Comparison of ENCODE assay signal across 8 cellular contexts in the genomic region with DNA sequence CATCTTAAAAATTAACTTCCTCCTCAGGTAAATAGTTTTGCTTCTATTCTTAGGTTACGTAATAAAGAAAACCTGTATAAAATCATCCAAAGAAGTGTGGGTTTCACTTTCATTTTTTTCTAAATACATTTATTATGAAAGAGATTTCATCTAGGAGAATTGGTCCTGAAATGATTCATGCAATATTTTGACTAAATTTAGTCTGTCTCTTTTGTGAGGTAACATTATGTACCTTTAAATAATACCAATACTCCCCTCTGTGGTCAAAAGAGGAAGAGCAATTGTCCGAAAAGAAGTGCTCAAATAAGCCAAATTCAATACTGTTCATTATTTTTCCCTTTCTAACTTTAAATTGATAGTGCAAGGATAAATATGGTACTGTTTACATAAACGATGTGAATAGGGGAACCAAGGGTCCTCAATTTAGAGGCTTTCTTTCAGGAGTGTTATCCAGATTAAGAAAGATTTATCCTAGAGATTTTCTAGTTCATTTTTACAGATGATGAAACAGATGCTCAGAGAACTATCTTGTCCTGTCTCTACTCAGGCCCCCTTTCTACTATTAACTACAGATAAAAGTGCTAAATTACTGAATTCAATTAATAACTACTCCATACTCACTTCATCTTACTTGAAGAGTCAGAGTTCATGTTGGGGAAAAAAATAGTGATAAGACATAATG. TPM values are rescaled to one million over a fixed set of nuclear protein-coding genes. Genes with fewer than 3 reads are reported as not detected.
DNase-seq lines count a peak whose midpoint lies in the region; ATAC-seq and TF ChIP-seq lines count a peak whose summit lies in the region.

No MANE protein-coding gene starts in this region.

- ATAC-seq in GM18511 (IDR thresholded peaks at IDR 0.05; ENCODE audit: unreplicated experiment): peak; percentile 91
- peak; percentile 66 for ATAC-seq in HG03565 (IDR thresholded peaks at IDR 0.05; ENCODE audit: unreplicated experiment)
- ATAC-seq in psoas muscle: peak in 2 of 4 donors; percentile 59 to 79
- ATAC-seq in HG03039 (IDR thresholded peaks at IDR 0.05; ENCODE audit: unreplicated experiment): no peak

- H3K4me3 ChIP-seq in BE2C (ENCODE audit: low read depth, low read length): no peak overlapping the region
- no peak overlapping the region for H3K4me3 ChIP-seq in psoas muscle

- H3K27ac ChIP-seq in psoas muscle: no peak overlapping the region

- 27 to 48% (median 43%) methylated on average over 3 of the region's 3 CpGs for WGBS in psoas muscle, 3 donors

- H3K27me3 ChIP-seq in BE2C (no peaks in the 10 kb centered on the region), psoas muscle (ENCODE audit: insufficient read depth in 3 of 3, low read length in 2 of 3) (no peaks in the 10 kb centered on the region)

- DNase-seq in BE2C (no peak), SK-N-DZ (ENCODE audit: low spot score) (peak; percentile 1), fibroblast of the conjunctiva (ENCODE audit: low read depth) (peak; percentile 26), psoas muscle (no peak)
- DNase-seq in activated CD4-positive, alpha-beta T cell treated with anti-CD3 and anti-CD28 coated beads, Interleukin-2, amount 50 U/mL, for 48 hours: no peak

- peak; percentile 51 for TF ChIP-seq CTCF in BE2C (IDR thresholded peaks at IDR 0.05; ENCODE audit: low read depth, low read length)
- peak; percentile 73 for TF ChIP-seq CTCF in psoas muscle (IDR thresholded peaks at IDR 0.05)

- H3K36me3 ChIP-seq in BE2C (no peaks in the 10 kb centered on the region), psoas muscle (ENCODE audit: insufficient read depth in 1 of 2, low read depth in 1 of 2) (peaks cover 0 to 2% of the 10 kb centered on the region in 2 donors)

- H3K9me3 ChIP-seq in BE2C (no peaks in the 10 kb centered on the region), psoas muscle (no peaks in the 10 kb centered on the region)

- intact Hi-C loops in psoas muscle (cut with DNase I): loop anchor here (2.0 to 10.0 kb wide), 7 partner anchors 132 to 534 kb away; partner anchors contain the start of gene RCAN2 (in 1 of the 2)

- H3K4me1 ChIP-seq in BE2C (no peaks in the 10 kb centered on the region), psoas muscle (no peaks in the 10 kb centered on the region)

RNA-seq across cellular contexts. Expression of gene CYP39A1, which starts 26.2 kb away (rescaled TPM):
- polyA plus RNA-seq in BE2C (2012; ENCODE audit: insufficient read depth, insufficient read length, low read depth): not detected
- not detected in 2 replicates for polyA plus RNA-seq in SK-N-DZ (2014; cell fraction: cytosol; rRNA removed)
- polyA plus RNA-seq in SK-N-DZ (2014; cell fraction: nucleus; rRNA removed): not detected in 2 replicates
- total RNA-seq in psoas muscle: under 1 TPM; 0.62 to 0.90 (median 0.67) TPM
- polyA plus RNA-seq in psoas muscle: 1 to 10 TPM in 1 of 3 donors, under 1 TPM in 2; 0.34 to 2.0 (median 0.58) TPM

RNA-seq across cellular contexts. Expression of gene SLC25A27, which starts 26.4 kb away (rescaled TPM):
- polyA plus RNA-seq in BE2C (2012; ENCODE audit: insufficient read depth, insufficient read length, low read depth): 0.65 TPM
- 2.0 and 11.3 TPM in 2 replicates for polyA plus RNA-seq in SK-N-DZ (2014; cell fraction: cytosol; rRNA removed)
- polyA plus RNA-seq in SK-N-DZ (2014; cell fraction: nucleus; rRNA removed): 10.2 and 12.8 TPM in 2 replicates
- 10 to 100 TPM in 1 of 4 donors, 1 to 10 TPM in 3; 6.8 to 13.3 (median 8.4) TPM for total RNA-seq in psoas muscle
- 1 to 10 TPM; 2.1 to 5.3 (median 2.2) TPM for polyA plus RNA-seq in psoas muscle

Comparison
In these comparisons a context has a peak if more than half of its experiments do, and no peak if none do; other contexts are left out.
1. DNase-seq: peak in SK-N-DZ (single experiment) and fibroblast of the conjunctiva (single experiment); none in BE2C (single experiment), psoas muscle (0 of 2) and activated CD4-positive, alpha-beta T cell treated with anti-CD3 and anti-CD28 coated beads, Interleukin-2, amount 50 U/mL, for 48 hours (0 of 2).